8 cellular contexts compared by ENCODE assay signal in the genomic region with DNA sequence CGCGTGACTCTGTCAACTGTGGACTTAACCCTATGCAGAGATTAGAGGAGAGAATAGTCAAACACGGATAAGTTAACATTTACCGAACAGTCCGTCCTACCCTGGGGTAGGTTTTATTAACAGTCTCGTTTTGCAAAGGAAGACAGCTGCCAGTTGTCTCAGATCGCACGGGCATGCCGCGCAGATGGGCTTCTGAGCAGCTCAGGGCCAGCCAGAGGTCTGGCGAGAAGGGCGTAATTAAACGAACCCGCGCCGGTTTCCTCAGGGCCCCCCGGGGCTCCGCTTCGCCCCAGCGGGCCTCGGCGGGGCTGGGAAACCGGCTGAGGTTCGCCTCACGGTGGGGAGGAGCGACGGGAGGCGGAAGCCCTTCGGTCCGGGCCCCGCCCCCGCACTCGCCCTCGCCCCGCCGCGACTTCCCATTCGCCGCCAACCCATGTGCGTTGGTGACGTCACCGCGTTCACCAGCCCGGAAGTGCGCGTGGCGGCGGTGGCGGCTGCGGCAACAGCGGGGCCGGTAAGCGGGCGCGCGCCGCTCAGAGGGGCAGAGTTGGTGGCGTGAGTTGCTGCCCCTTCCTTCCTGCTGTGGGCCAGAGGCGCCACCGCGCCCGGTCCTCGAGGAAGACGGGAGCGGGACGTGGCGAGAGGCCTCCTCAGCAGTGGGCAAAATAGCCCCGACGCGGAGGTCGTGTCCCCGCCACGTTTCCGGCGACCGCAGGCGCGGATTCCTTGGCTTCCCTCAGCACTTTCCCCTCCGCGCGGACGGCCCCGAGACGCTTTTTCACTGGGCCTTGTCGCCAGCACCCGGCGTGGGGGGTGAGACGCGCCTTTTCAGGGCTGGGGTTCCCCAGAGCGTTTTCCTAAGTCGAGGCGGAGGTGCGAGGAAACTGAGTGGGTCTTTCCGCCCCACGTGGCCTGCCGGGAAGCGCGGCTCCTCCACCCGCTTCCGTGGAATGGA. TPM values are rescaled to one million over a fixed set of nuclear protein-coding genes. Genes with fewer than 3 reads are reported as not detected.
DNase-seq lines count a peak whose midpoint lies in the region; ATAC-seq and TF ChIP-seq lines count a peak whose summit lies in the region.

Gene TRNT1 (plus strand): TSS at position 464 of the 955 bp plus-strand sequence. CDS start 2,101 bp downstream, outside the sequence.

- H3K27me3 ChIP-seq in prostate gland (replicated peaks; ENCODE audit: insufficient read depth): no peaks in the 10 kb centered on the region

- no peaks in the 10 kb centered on the region for H3K4me1 ChIP-seq in prostate gland (replicated peaks)

- no peaks in the 10 kb centered on the region for H3K36me3 ChIP-seq in prostate gland

- ATAC-seq in GM18502 (IDR thresholded peaks at IDR 0.05; ENCODE audit: poor library complexity, unreplicated experiment) (peak; percentile 92), HG02938 (IDR thresholded peaks at IDR 0.05; ENCODE audit: unreplicated experiment) (peak; percentile 85), left ventricle myocardium superior (peak; percentile 99)

- DNase-seq in NCI-H1694 treated with DMSO at 0.1 percent for 48 hours (lab: John Stamatoyannopoulos, UW) (peak; percentile 30), T-helper 2 cell (peak; percentile 93 to 97 (median 94)), left ventricle myocardium superior (peak; percentile 98), prostate gland (ENCODE audit: low spot score) (peak; percentile 95), ureter (ENCODE audit: low spot score) (peak; percentile 96)

- TF ChIP-seq CTCF in prostate gland (IDR thresholded peaks at IDR 0.05): peak in 1 of 4 experiments; percentile 2

- intact Hi-C loops in left ventricle myocardium superior (cut with micrococcal nuclease) (loop anchor here (10.0 kb wide), 1 partner anchor 48 kb away; the partner anchor contains the start of gene CRBN), prostate gland (cut with DNase I) (no loop called here)

- peak within 1 kb of the TSS; percentile 77 to 80 for H3K4me3 ChIP-seq in prostate gland

- no peaks in the 10 kb centered on the region for H3K9me3 ChIP-seq in prostate gland

- WGBS in prostate gland: under 1% methylated on average over 89 of the region's 100 CpGs

- H3K27ac ChIP-seq in angular gyrus (ENCODE audit: low read depth, low read length) (peak within 1 kb of the TSS; percentile 92), prostate gland (peak within 1 kb of the TSS; percentile 86 to 93)

- TF ChIP-seq POLR2A in prostate gland (IDR thresholded peaks at IDR 0.05): peak; percentile 78

RNA-seq across cellular contexts. Expression of gene TRNT1, which starts in this region (rescaled TPM):
- total RNA-seq in left ventricle myocardium superior (12.6 TPM), prostate gland (10 to 100 TPM; 18.1 to 21.6 TPM), ureter (44.0 TPM)

Comparison
In these comparisons a context has a peak if more than half of its experiments do, and no peak if none do; other contexts are left out.
1. Peak in every context shown above with its lines: DNase-seq, ATAC-seq, H3K4me3 ChIP-seq and H3K27ac ChIP-seq.
2. DNase-seq: peak in every context shown above with its lines; median percentile 98 in left ventricle myocardium superior; 96 in ureter; 95 in prostate gland; 94 in T-helper 2 cell; 30 in NCI-H1694 treated with DMSO at 0.1 percent for 48 hours.